10 cellular contexts compared by ENCODE assay signal in the genomic region with DNA sequence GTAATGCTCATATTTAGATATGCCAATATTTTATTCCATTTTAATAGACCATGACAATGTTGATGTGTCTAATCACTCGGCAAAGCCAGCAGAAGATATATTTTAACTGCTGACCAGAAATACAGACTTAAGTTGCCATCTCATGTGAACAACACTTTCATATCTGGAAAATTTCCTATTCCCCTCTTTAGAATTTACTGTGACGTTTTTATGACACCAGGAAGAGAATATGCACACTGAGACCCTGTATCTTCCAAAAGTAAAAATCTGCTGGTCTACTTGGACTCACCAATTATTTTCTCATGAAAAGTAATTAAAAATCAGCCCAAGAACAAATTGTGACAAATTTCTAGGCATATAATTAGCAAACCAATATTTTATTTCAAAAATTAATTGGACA. TPM values are rescaled to one million over a fixed set of nuclear protein-coding genes. Genes with fewer than 3 reads are reported as not detected.
DNase-seq lines count a peak whose midpoint lies in the region; ATAC-seq, FAIRE-seq and TF ChIP-seq lines count a peak whose summit lies in the region.
"Had no signal": no experiment of that assay in that cellular context is flagged by ENCODE, and none has a peak within 500 bp of the region (broad histone marks: within the 10 kb centered on the region; RNA-seq: fewer than 3 reads in every experiment).

No MANE protein-coding gene starts in this region.

- 0% methylated on average over 2 of the region's 2 CpGs for WGBS in GM12878 (ENCODE audit: insufficient coverage, insufficient replicate concordance, low lambda C conversion rate, missing lambda C conversion rate)

- CTCF ChIA-PET in GM12878 (lab: Yijun Ruan, JAX), result interaction anchor here (0.9 to 1.4 kb wide), 5 partner anchors 15 to 24 kb away, joined by 3 to 7 read pairs (median 3); no protein-coding TSS in a partner anchor

- no peaks in the 10 kb centered on the region for H3K9me3 ChIP-seq in left ventricle myocardium inferior (replicated peaks)
- H3K9me3 ChIP-seq in GM12878 (replicated peaks; ENCODE audit: control insufficient read depth, insufficient read depth, low read length), result no peaks in the 10 kb centered on the region
- H3K9me3 ChIP-seq in lower lobe of right lung, result no peaks in the 10 kb centered on the region

- H3K36me3 ChIP-seq in left ventricle myocardium inferior, result no peaks in the 10 kb centered on the region
- 0 out of 4 replicates have a peak, but pooled peaks cover 0 to 4% of the 10 kb centered on the region in 2 experiments for H3K36me3 ChIP-seq in GM12878 (ENCODE audit: control insufficient read depth in 2 of 2, insufficient read depth in 2 of 2, low read length in 1 of 2)
- H3K36me3 ChIP-seq in lower lobe of right lung, result peaks cover 9% of the 10 kb centered on the region

- TF ChIP-seq POLR2A in GM12878 (IDR thresholded peaks at IDR 0.05; ENCODE audit: low read depth, low read length), result no peak

- H3K4me3 ChIP-seq in left ventricle myocardium inferior (peak overlapping the region; percentile 94), GM12878 (peak overlapping the region; percentile 95), lower lobe of right lung (peak overlapping the region; percentile 94)

- RAD21 ChIA-PET in GM12878 (lab: Charles Lee; ENCODE audit: unreplicated experiment), result interaction anchor here (2.4 kb wide), 1 partner anchor 18 kb away, joined by 12 read pairs; no protein-coding TSS in a partner anchor

- TF ChIP-seq EP300 in GM12878 (IDR thresholded peaks at IDR 0.05; ENCODE audit: borderline replicate concordance in 1 of 2, control insufficient read depth in 1 of 2, low read depth in 2 of 2, low read length in 2 of 2), result no peak

- no peak for TF ChIP-seq CTCF in left ventricle myocardium inferior (IDR thresholded peaks at IDR 0.05; ENCODE audit: borderline replicate concordance)
- TF ChIP-seq CTCF in GM12878 (IDR thresholded peaks at IDR 0.05 in 2 of 3, conservative IDR thresholded peaks at IDR 0.05 in 1 of 3; ENCODE audit: control insufficient read depth in 2 of 3, extremely low read depth in 1 of 3, insufficient read depth in 1 of 3, low read depth in 3 of 3, low read length in 3 of 3), result no peak
- TF ChIP-seq CTCF in lower lobe of right lung (IDR thresholded peaks at IDR 0.05), result no peak

- H3K4me2 ChIP-seq in GM12878 (ENCODE audit: control insufficient read depth, insufficient read depth), result peak overlapping the region; percentile 74

- H2AFZ ChIP-seq in GM12878 (ENCODE audit: control insufficient read depth, low read depth, low read length), result no peak overlapping the region

- no peak for DNase-seq in left ventricle myocardium inferior
- DNase-seq in Right ventricle myocardium inferior (ENCODE audit: missing footprints), result no peak
- no peak for DNase-seq in GM12878 (ENCODE audit: low read depth, low spot score)
- no peak for DNase-seq in lower lobe of right lung
- DNase-seq in middle frontal gyrus (ENCODE audit: extremely low spot score, low spot score), result no peak
- DNase-seq in sciatic nerve (ENCODE audit: low spot score), result no peak
- DNase-seq in frontal cortex (ENCODE audit: low spot score in 2 of 2), result no peak
- DNase-seq: activated gamma-delta T cell had no signal

- no peaks in the 10 kb centered on the region for H4K20me1 ChIP-seq in GM12878 (ENCODE audit: control insufficient read depth, insufficient read depth)

- ATAC-seq in Right ventricle myocardium inferior (no peak), GM12878 (no peak), lower lobe of right lung (no peak), GM21619 (IDR thresholded peaks at IDR 0.05; ENCODE audit: unreplicated experiment) (no peak), sciatic nerve (no peak)

- H3K9ac ChIP-seq in GM12878 (ENCODE audit: control insufficient read depth, insufficient read depth, low read length), result peak overlapping the region; percentile 94

- FAIRE-seq in GM12878 (lab: Jason Lieb, UNC) (no peak), frontal cortex (lab: Jason Lieb, UNC) (no peak)

- no TSS peak for BruUV-seq in GM12878 (replicated peaks; lab: Mats Ljungman, UMichigan)

- in situ Hi-C loops in GM12878 (cut with MboI), result no loop called here

- H3K27ac ChIP-seq in left ventricle myocardium inferior (replicated peaks), result no peak overlapping the region
- H3K27ac ChIP-seq in GM12878 (ENCODE audit: control insufficient read depth, insufficient read depth), result peak overlapping the region; percentile 93; the same call in 1 of the 2 replicates
- H3K27ac ChIP-seq in lower lobe of right lung, result no peak overlapping the region

- POLR2A ChIA-PET in GM12878 (lab: Charles Lee), result no interaction called here

- SMC1A ChIA-PET in GM12878 (lab: Charles Lee; ENCODE audit: uncharacterized antibody, unreplicated experiment), result interaction anchor here (1.0 to 1.6 kb wide), 4 partner anchors 13 to 570 kb away, joined by 3 to 8 read pairs (median 4); no protein-coding TSS in a partner anchor

- H3K4me1 ChIP-seq in left ventricle myocardium inferior (peaks cover 75% of the 10 kb centered on the region), GM12878 (ENCODE audit: control insufficient read depth, insufficient read depth, low read length) (peaks cover 5% of the 10 kb centered on the region), lower lobe of right lung (peaks cover 50% of the 10 kb centered on the region)

- H3K27me3 ChIP-seq in left ventricle myocardium inferior (ENCODE audit: low read depth) (no peaks in the 10 kb centered on the region), GM12878 (replicated peaks in 1 of 2; ENCODE audit: control insufficient read depth in 2 of 2, insufficient read depth in 2 of 2, low read length in 1 of 2) (no peaks in the 10 kb centered on the region), lower lobe of right lung (ENCODE audit: low read depth) (no peaks in the 10 kb centered on the region)

- intact Hi-C loops in left ventricle myocardium inferior (cut with micrococcal nuclease) (no loop called here), Right ventricle myocardium inferior (cut with DNase I) (loop anchor here (10.0 kb wide), 1 partner anchor 1739 kb away; a partner anchor contains a TSS), GM12878 (cut with micrococcal nuclease; ENCODE audit: unreplicated experiment) (loop anchor here (10.0 kb wide), 1 partner anchor 691 kb away; a partner anchor contains a TSS), lower lobe of right lung (cut with DNase I) (no loop called here), sciatic nerve (cut with DNase I) (no loop called here)

- H3K79me2 ChIP-seq in GM12878 (ENCODE audit: control insufficient read depth, insufficient read depth, low read length), result peaks cover 82% of the 10 kb centered on the region

- no peak for TF ChIP-seq RAD21 in GM12878 (IDR thresholded peaks at IDR 0.05; ENCODE audit: insufficient read depth, low read depth, low read length)

RNA-seq across cellular contexts. Expression of a gene that starts 2.1 kb away (rescaled TPM):
- total RNA-seq in left ventricle myocardium inferior, result 14.2 TPM
- total RNA-seq in Right ventricle myocardium inferior, result 15.9 TPM
- 75.3 and 88.5 TPM in 2 replicates for total RNA-seq in GM12878 (2013; cell fraction: nucleolus; rRNA removed)
- 16.1 and 23.8 TPM in 2 replicates for total RNA-seq in GM12878 (2014; rRNA removed)
- total RNA-seq in GM12878 (2014; rRNA removed; fragmentation: Illumina TruSeq; extraction: Trizol), result 14.3 and 16.9 TPM in 2 replicates
- total RNA-seq in GM12878 (2021), result 66.0 TPM in 2 replicates
- polyA plus RNA-seq in GM12878 (2011; ENCODE audit: low read depth), result 16.8 TPM
- polyA plus RNA-seq in GM12878 (2011; rRNA removed), result 18.3 and 28.3 TPM in 2 replicates
- 16.3 and 20.3 TPM in 2 replicates for polyA plus RNA-seq in GM12878 (2011; cell fraction: cytosol; rRNA removed)
- polyA plus RNA-seq in GM12878 (2011; cell fraction: nucleus; rRNA removed), result 53.3 and 56.7 TPM in 2 replicates
- 21.2 and 22.5 TPM in 2 replicates for polyA plus RNA-seq in GM12878 (2012)
- polyA plus RNA-seq in GM12878 (2014; fragmentation: Illumina TruSeq; extraction: Trizol), result 47.9 and 53.8 TPM in 2 replicates
- polyA plus RNA-seq in GM12878 (2014; fragmentation: Nextera tagmentation; extraction: Ambion mirVana), result 10 to 100 TPM; 19.6 to 20.8 TPM
- 25.5 and 25.7 TPM in 2 replicates for polyA plus RNA-seq in GM12878 (2014; rRNA removed)
- polyA plus RNA-seq in GM12878 (2016; fragmentation: Nextera tagmentation; extraction: Ambion mirVana), result 10 to 100 TPM; 38.9 to 39.8 TPM
- 19.7 and 22.9 TPM in 2 replicates for polyA minus RNA-seq in GM12878 (2011; rRNA and poly(A)+ RNA removed)
- 12.8 and 28.9 TPM in 2 replicates for polyA minus RNA-seq in GM12878 (2011; cell fraction: cytosol; rRNA and poly(A)+ RNA removed)
- 28.3 and 52.3 TPM in 2 replicates for polyA minus RNA-seq in GM12878 (2011; cell fraction: nucleus; rRNA and poly(A)+ RNA removed)
- 35.6 TPM for total RNA-seq in lower lobe of right lung
- total RNA-seq in sciatic nerve, result 19.3 TPM
- 20.0 TPM for total RNA-seq in frontal cortex

RNA-seq across cellular contexts. Expression of a gene that starts 2.5 kb away (rescaled TPM):
- total RNA-seq in left ventricle myocardium inferior, result 11.8 TPM
- total RNA-seq in Right ventricle myocardium inferior, result 9.5 TPM
- total RNA-seq in GM12878 (2013; cell fraction: nucleolus; rRNA removed), result 111 and 117 TPM in 2 replicates
- total RNA-seq in GM12878 (2014; rRNA removed), result 19.3 and 27.5 TPM in 2 replicates
- 25.9 and 27.8 TPM in 2 replicates for total RNA-seq in GM12878 (2014; rRNA removed; fragmentation: Illumina TruSeq; extraction: Trizol)
- 16.4 and 17.9 TPM in 2 replicates for total RNA-seq in GM12878 (2021)
- polyA plus RNA-seq in GM12878 (2011; ENCODE audit: low read depth), result 11.3 TPM
- 38.0 and 56.4 TPM in 2 replicates for polyA plus RNA-seq in GM12878 (2011; rRNA removed)
- polyA plus RNA-seq in GM12878 (2011; cell fraction: cytosol; rRNA removed), result 14.6 and 14.9 TPM in 2 replicates
- polyA plus RNA-seq in GM12878 (2011; cell fraction: nucleus; rRNA removed), result 49.7 and 75.6 TPM in 2 replicates
- 13.6 and 17.3 TPM in 2 replicates for polyA plus RNA-seq in GM12878 (2012)
- 22.3 and 30.9 TPM in 2 replicates for polyA plus RNA-seq in GM12878 (2014; fragmentation: Illumina TruSeq; extraction: Trizol)
- 10 to 100 TPM in 1 of 2 experiments, 1 to 10 TPM in 1; 8.3 to 11.8 TPM for polyA plus RNA-seq in GM12878 (2014; fragmentation: Nextera tagmentation; extraction: Ambion mirVana)
- polyA plus RNA-seq in GM12878 (2014; rRNA removed), result 20.8 and 26.0 TPM in 2 replicates
- 10 to 100 TPM; 12.7 to 18.5 TPM for polyA plus RNA-seq in GM12878 (2016; fragmentation: Nextera tagmentation; extraction: Ambion mirVana)
- polyA minus RNA-seq in GM12878 (2011; rRNA and poly(A)+ RNA removed), result 32.0 and 39.8 TPM in 2 replicates
- 10.4 and 11.5 TPM in 2 replicates for polyA minus RNA-seq in GM12878 (2011; cell fraction: cytosol; rRNA and poly(A)+ RNA removed)
- polyA minus RNA-seq in GM12878 (2011; cell fraction: nucleus; rRNA and poly(A)+ RNA removed), result 31.1 and 67.1 TPM in 2 replicates
- 35.4 TPM for total RNA-seq in lower lobe of right lung
- 26.0 TPM for total RNA-seq in sciatic nerve
- total RNA-seq in frontal cortex, result 40.8 TPM

RNA-seq across cellular contexts. Expression of a gene that starts 45.2 kb away (rescaled TPM):
- total RNA-seq in left ventricle myocardium inferior, result not detected
- total RNA-seq in Right ventricle myocardium inferior, result not detected
- total RNA-seq in GM12878 (2013; cell fraction: nucleolus; rRNA removed), result not detected in 2 replicates
- total RNA-seq in GM12878 (2014; rRNA removed), result not detected in 2 replicates
- total RNA-seq in GM12878 (2014; rRNA removed; fragmentation: Illumina TruSeq; extraction: Trizol), result not detected in 2 replicates
- total RNA-seq in GM12878 (2021), result not detected in 2 replicates
- polyA plus RNA-seq in GM12878 (2011; ENCODE audit: low read depth), result not detected
- not detected in 2 replicates for polyA plus RNA-seq in GM12878 (2011; rRNA removed)
- not detected in 2 replicates for polyA plus RNA-seq in GM12878 (2011; cell fraction: cytosol; rRNA removed)
- polyA plus RNA-seq in GM12878 (2011; cell fraction: nucleus; rRNA removed), result not detected in 2 replicates
- polyA plus RNA-seq in GM12878 (2012), result not detected in 2 replicates
- not detected in 2 replicates for polyA plus RNA-seq in GM12878 (2014; fragmentation: Illumina TruSeq; extraction: Trizol)
- polyA plus RNA-seq in GM12878 (2014; fragmentation: Nextera tagmentation; extraction: Ambion mirVana), result not detected
- polyA plus RNA-seq in GM12878 (2014; rRNA removed), result not detected in 2 replicates
- polyA plus RNA-seq in GM12878 (2016; fragmentation: Nextera tagmentation; extraction: Ambion mirVana), result not detected
- not detected in 2 replicates for polyA minus RNA-seq in GM12878 (2011; rRNA and poly(A)+ RNA removed)
- not detected in 2 replicates for polyA minus RNA-seq in GM12878 (2011; cell fraction: cytosol; rRNA and poly(A)+ RNA removed)
- not detected in 2 replicates for polyA minus RNA-seq in GM12878 (2011; cell fraction: nucleus; rRNA and poly(A)+ RNA removed)
- 2.7 TPM for total RNA-seq in lower lobe of right lung
- not detected for total RNA-seq in sciatic nerve
- total RNA-seq in frontal cortex, result not detected
- total RNA-seq: HT1080 had no signal

Comparison
In these comparisons a context has a peak if more than half of its experiments do, and no peak if none do; other contexts are left out.
1. intact Hi-C loops: an anchor here in Right ventricle myocardium inferior (10.0 kb wide) and GM12878 (10.0 kb wide); none called in left ventricle myocardium inferior, lower lobe of right lung and sciatic nerve.